Comparison of ENCODE assay signal across 8 cellular contexts in the genomic region with DNA sequence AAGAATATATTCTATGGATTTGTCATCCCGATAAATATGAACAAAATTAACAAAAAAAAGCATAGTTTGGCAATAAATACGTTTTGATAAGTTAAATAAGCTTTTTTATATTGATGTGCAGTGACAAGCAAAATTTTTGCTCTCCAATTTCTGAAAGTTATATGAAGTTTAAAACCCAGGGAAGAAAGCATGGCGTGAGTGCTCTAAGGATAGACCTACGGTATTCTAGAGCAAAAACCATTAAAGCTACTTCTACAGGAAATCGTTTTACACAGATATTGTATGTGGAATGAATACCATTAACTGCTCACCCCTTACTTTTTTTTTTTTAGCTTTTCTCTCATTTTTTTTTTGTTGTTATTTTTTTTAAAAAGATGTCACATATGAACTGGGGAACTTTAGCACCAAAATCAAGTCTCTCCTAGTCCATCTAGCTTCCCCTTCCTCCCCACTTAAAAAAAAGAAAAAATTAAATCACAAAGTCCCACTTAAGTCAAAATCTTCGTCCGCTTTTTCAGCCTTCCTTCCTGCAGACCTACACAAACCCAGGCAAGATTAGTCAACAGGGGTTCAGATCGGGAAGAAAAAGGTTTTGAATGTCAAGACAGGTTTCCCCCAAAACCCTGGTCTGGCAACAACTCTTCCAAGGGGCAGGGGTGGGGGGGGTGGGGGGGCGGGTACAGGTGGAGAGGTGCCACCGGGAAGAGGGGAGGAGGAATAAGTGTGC. TPM values are rescaled to one million over a fixed set of nuclear protein-coding genes. Genes with fewer than 3 reads are reported as not detected.
DNase-seq lines count a peak whose midpoint lies in the region; ATAC-seq, FAIRE-seq and TF ChIP-seq lines count a peak whose summit lies in the region.

No MANE protein-coding gene starts in this region.

- no TSS peak for BruUV-seq in GM12878 (replicated peaks; lab: Mats Ljungman, UMichigan)

- H4K20me1 ChIP-seq in GM12878 (ENCODE audit: control insufficient read depth, insufficient read depth): peaks cover 22% of the 10 kb centered on the region

- FAIRE-seq in GM12878 (lab: Jason Lieb, UNC): no peak

- H3K4me3 ChIP-seq in GM12878 (peak overlapping the region; percentile 97; the same call in 1 of the 2 replicates), lung (peak overlapping the region; percentile 94), tibial artery (peak overlapping the region; percentile 88 to 95)

- DNase-seq in activated T-cell treated with anti-CD3 and anti-CD28 coated beads, Interleukin-2, amount 50 U/mL, for 24 hours: no peak
- DNase-seq in activated T-cell treated with anti-CD3 and anti-CD28 coated beads, Interleukin-2, amount 50 U/mL, for 1 hour: no peak
- DNase-seq in GM12878 (ENCODE audit: low read depth, low spot score) (no peak), lung (ENCODE audit: low spot score) (no peak), tibial artery (no peak), NCI-H524 treated with DMSO at 0.1 percent for 48 hours (lab: John Stamatoyannopoulos, UW) (no peak), NCI-H345 (lab: John Stamatoyannopoulos, UW) (no peak)

- H3K4me1 Mint-ChIP-seq in activated T-cell treated with anti-CD3 and anti-CD28 coated beads, Interleukin-2, amount 50 U/mL, for 24 hours (ENCODE audit: low read depth): peaks cover 61% of the 10 kb centered on the region

- no peak overlapping the region for H2AFZ ChIP-seq in GM12878 (ENCODE audit: control insufficient read depth, low read depth, low read length)

- intact Hi-C loops in GM12878 (cut with micrococcal nuclease; ENCODE audit: unreplicated experiment) (loop anchor here (1.0 to 5.0 kb wide), 4 partner anchors 56 to 844 kb away; no protein-coding TSS in a partner anchor), tibial artery (cut with DNase I; ENCODE audit: low total_unique reads) (loop anchor here (5.0 to 10.0 kb wide), 3 partner anchors 164 to 844 kb away; no protein-coding TSS in a partner anchor)

- H3K36me3 ChIP-seq in GM12878 (ENCODE audit: control insufficient read depth in 2 of 2, insufficient read depth in 2 of 2, low read length in 1 of 2) (peaks cover 13 to 20% of the 10 kb centered on the region in 2 experiments), lung (ENCODE audit: control insufficient read depth in 2 of 2, insufficient read depth in 2 of 2, low read length in 2 of 2) (peaks cover 12 to 19% of the 10 kb centered on the region in 2 donors), tibial artery (peaks cover 20 to 56% (median 54%) of the 10 kb centered on the region in 3 donors)

- peak overlapping the region; percentile 37 for H3K9ac ChIP-seq in GM12878 (ENCODE audit: control insufficient read depth, insufficient read depth, low read length)

- H3K9me3 ChIP-seq in GM12878 (replicated peaks; ENCODE audit: control insufficient read depth, insufficient read depth, low read length): no peaks in the 10 kb centered on the region; the same call in 2 of the 3 replicates
- H3K9me3 ChIP-seq in lung (ENCODE audit: control insufficient read depth in 2 of 2, insufficient read depth in 1 of 2, low read length in 1 of 2): no peaks in the 10 kb centered on the region
- no peaks in the 10 kb centered on the region for H3K9me3 ChIP-seq in tibial artery

- POLR2A ChIA-PET in GM12878 (lab: Charles Lee): interaction anchor here (0.5 to 9.5 kb wide), 18 partner anchors 29 to 520 kb away, joined by 3 to 115 read pairs (median 4); no protein-coding TSS in a partner anchor

- CTCF ChIA-PET in GM12878 (lab: Yijun Ruan, JAX): interaction anchor here (0.7 to 9.5 kb wide), 29 partner anchors 15 to 1093 kb away, joined by 3 to 254 read pairs (median 5); no protein-coding TSS in a partner anchor

- SMC1A ChIA-PET in GM12878 (lab: Charles Lee; ENCODE audit: uncharacterized antibody, unreplicated experiment): interaction anchor here (0.6 to 9.5 kb wide), 43 partner anchors 8 to 907 kb away, joined by 3 to 200 read pairs (median 4); no protein-coding TSS in a partner anchor

- WGBS in GM12878 (ENCODE audit: insufficient coverage, insufficient replicate concordance, low lambda C conversion rate, missing lambda C conversion rate): 41% methylated on average over 8 of the region's 10 CpGs
- WGBS in lung, 2 donors: 19 to 31% methylated on average over 10 of the region's 10 CpGs

- H3K27me3 ChIP-seq in GM12878 (replicated peaks in 1 of 2; ENCODE audit: control insufficient read depth in 2 of 2, insufficient read depth in 2 of 2, low read length in 1 of 2) (no peaks in the 10 kb centered on the region), lung (ENCODE audit: control insufficient read depth, insufficient read depth) (no peaks in the 10 kb centered on the region), tibial artery (no peaks in the 10 kb centered on the region)

- H3K4me1 ChIP-seq in GM12878 (ENCODE audit: control insufficient read depth, insufficient read depth, low read length) (peaks cover 32% of the 10 kb centered on the region), lung (ENCODE audit: control insufficient read depth in 2 of 2, insufficient read depth in 2 of 2, low read length in 2 of 2) (peaks cover 0 to 16% of the 10 kb centered on the region in 2 donors), tibial artery (peaks cover 0 to 46% (median 24%) of the 10 kb centered on the region in 4 donors)

- H3K27ac ChIP-seq in GM12878 (ENCODE audit: control insufficient read depth, insufficient read depth): no peak overlapping the region
- peak overlapping the region; percentile 28 to 95 for H3K27ac ChIP-seq in lung (ENCODE audit: low read depth in 1 of 2, low read length in 1 of 2)
- H3K27ac ChIP-seq in tibial artery: peak overlapping the region; percentile 96 to 100

- TF ChIP-seq EP300 in GM12878 (IDR thresholded peaks at IDR 0.05; ENCODE audit: borderline replicate concordance in 1 of 2, control insufficient read depth in 1 of 2, low read depth in 2 of 2, low read length in 2 of 2): no peak

- no peaks in the 10 kb centered on the region for H3K27me3 Mint-ChIP-seq in activated T-cell treated with anti-CD3 and anti-CD28 coated beads, Interleukin-2, amount 50 U/mL, for 24 hours

- H3K4me3 Mint-ChIP-seq in activated T-cell treated with anti-CD3 and anti-CD28 coated beads, Interleukin-2, amount 50 U/mL, for 24 hours: peak overlapping the region; percentile 89

- RAD21 ChIA-PET in GM12878 (lab: Charles Lee; ENCODE audit: unreplicated experiment): interaction anchor here (0.6 to 10.7 kb wide), 33 partner anchors 9 to 854 kb away, joined by 3 to 244 read pairs (median 4); no protein-coding TSS in a partner anchor

- H3K9me3 Mint-ChIP-seq in activated T-cell treated with anti-CD3 and anti-CD28 coated beads, Interleukin-2, amount 50 U/mL, for 24 hours: no peaks in the 10 kb centered on the region

- peaks cover 68% of the 10 kb centered on the region for H3K36me3 Mint-ChIP-seq in activated T-cell treated with anti-CD3 and anti-CD28 coated beads, Interleukin-2, amount 50 U/mL, for 24 hours (ENCODE audit: low read depth)

- H3K4me2 ChIP-seq in GM12878 (ENCODE audit: control insufficient read depth, insufficient read depth): peak overlapping the region; percentile 94; the same call in 1 of the 2 replicates

- H3K27ac Mint-ChIP-seq in activated T-cell treated with anti-CD3 and anti-CD28 coated beads, Interleukin-2, amount 50 U/mL, for 24 hours: peak overlapping the region; percentile 99

- TF ChIP-seq RAD21 in GM12878 (IDR thresholded peaks at IDR 0.05; ENCODE audit: insufficient read depth, low read depth, low read length): 0 out of 2 replicates have a peak, but pooled peaks have one; percentile 6

- peaks cover 46% of the 10 kb centered on the region for H3K79me2 ChIP-seq in GM12878 (ENCODE audit: control insufficient read depth, insufficient read depth, low read length)

- no peak for ATAC-seq in GM12878
- ATAC-seq in lung (ENCODE audit: insufficient read depth, low FRiP score): no peak
- no peak for ATAC-seq in GM19455 (IDR thresholded peaks at IDR 0.05; ENCODE audit: unreplicated experiment)

- TF ChIP-seq POLR2A in GM12878 (IDR thresholded peaks at IDR 0.05; ENCODE audit: low read depth, low read length): no peak

- in situ Hi-C loops in GM12878 (cut with MboI): no loop called here

- no peak for TF ChIP-seq CTCF in GM12878 (IDR thresholded peaks at IDR 0.05 in 2 of 3, conservative IDR thresholded peaks at IDR 0.05 in 1 of 3; ENCODE audit: control insufficient read depth in 2 of 3, extremely low read depth in 1 of 3, insufficient read depth in 1 of 3, low read depth in 3 of 3, low read length in 3 of 3)
- TF ChIP-seq CTCF in lung (IDR thresholded peaks at IDR 0.05; ENCODE audit: control extremely low read depth, extremely low read depth): no peak
- no peak for TF ChIP-seq CTCF in tibial artery (IDR thresholded peaks at IDR 0.05)

TF ChIP-seq in GM12878, 131 proteins besides CTCF, POLR2A, EP300 and RAD21 (continues in another document):
- no peak for TF ChIP-seq NFXL1 (IDR thresholded peaks at IDR 0.05; ENCODE audit: borderline replicate concordance)
- peak; percentile 60; the same call in 1 of the 2 replicates for TF ChIP-seq POLR2AphosphoS2 (IDR thresholded peaks at IDR 0.05; ENCODE audit: low read depth, low read length)
- TF ChIP-seq SIN3A (IDR thresholded peaks at IDR 0.05; ENCODE audit: low read depth, low read length): peak; percentile 11; the same call in 1 of the 2 replicates
- 0 out of 2 replicates have a peak, but pooled peaks have one; percentile 3 for TF ChIP-seq CHD1 (IDR thresholded peaks at IDR 0.05; ENCODE audit: low read depth, low read length)

RNA-seq across cellular contexts. Expression of gene ZFP36L1, which starts 4.4 kb away (rescaled TPM):
- total RNA-seq in GM12878 (2013; cell fraction: nucleolus; rRNA removed): 120 and 134 TPM in 2 replicates
- total RNA-seq in GM12878 (2014; rRNA removed) (27.9 and 31.3 TPM in 2 replicates), GM12878 (2014; rRNA removed; fragmentation: Illumina TruSeq; extraction: Trizol) (27.0 and 28.3 TPM in 2 replicates), GM12878 (2021) (166 and 184 TPM in 2 replicates), lung (100 to 1,000 TPM; 245 to 289 TPM)
- 21.7 TPM for polyA plus RNA-seq in GM12878 (2011; ENCODE audit: low read depth)
- polyA plus RNA-seq in GM12878 (2011; rRNA removed) (47.4 and 53.5 TPM in 2 replicates), GM12878 (2014; fragmentation: Illumina TruSeq; extraction: Trizol) (69.3 and 78.7 TPM in 2 replicates), GM12878 (2014; fragmentation: Nextera tagmentation; extraction: Ambion mirVana) (10 to 100 TPM; 22.0 to 22.6 TPM), GM12878 (2014; rRNA removed) (96.1 and 121 TPM in 2 replicates), GM12878 (2016; fragmentation: Nextera tagmentation; extraction: Ambion mirVana) (100 to 1,000 TPM; 119 to 138 TPM), lung (100 to 1,000 TPM in 1 of 2 donors, 10 to 100 TPM in 1; 63.7 to 364 TPM)
- 143 and 162 TPM in 2 replicates for polyA plus RNA-seq in GM12878 (2011; cell fraction: cytosol; rRNA removed)
- 173 and 272 TPM in 2 replicates for polyA plus RNA-seq in GM12878 (2011; cell fraction: nucleus; rRNA removed)
- polyA plus RNA-seq in GM12878 (2012): 67.3 and 98.4 TPM in 2 replicates
- 29.0 and 48.5 TPM in 2 replicates for polyA minus RNA-seq in GM12878 (2011; rRNA and poly(A)+ RNA removed)
- polyA minus RNA-seq in GM12878 (2011; cell fraction: cytosol; rRNA and poly(A)+ RNA removed): 183 and 200 TPM in 2 replicates
- 63.3 and 109 TPM in 2 replicates for polyA minus RNA-seq in GM12878 (2011; cell fraction: nucleus; rRNA and poly(A)+ RNA removed)
